8 cellular contexts compared by ENCODE assay signal in the genomic region with DNA sequence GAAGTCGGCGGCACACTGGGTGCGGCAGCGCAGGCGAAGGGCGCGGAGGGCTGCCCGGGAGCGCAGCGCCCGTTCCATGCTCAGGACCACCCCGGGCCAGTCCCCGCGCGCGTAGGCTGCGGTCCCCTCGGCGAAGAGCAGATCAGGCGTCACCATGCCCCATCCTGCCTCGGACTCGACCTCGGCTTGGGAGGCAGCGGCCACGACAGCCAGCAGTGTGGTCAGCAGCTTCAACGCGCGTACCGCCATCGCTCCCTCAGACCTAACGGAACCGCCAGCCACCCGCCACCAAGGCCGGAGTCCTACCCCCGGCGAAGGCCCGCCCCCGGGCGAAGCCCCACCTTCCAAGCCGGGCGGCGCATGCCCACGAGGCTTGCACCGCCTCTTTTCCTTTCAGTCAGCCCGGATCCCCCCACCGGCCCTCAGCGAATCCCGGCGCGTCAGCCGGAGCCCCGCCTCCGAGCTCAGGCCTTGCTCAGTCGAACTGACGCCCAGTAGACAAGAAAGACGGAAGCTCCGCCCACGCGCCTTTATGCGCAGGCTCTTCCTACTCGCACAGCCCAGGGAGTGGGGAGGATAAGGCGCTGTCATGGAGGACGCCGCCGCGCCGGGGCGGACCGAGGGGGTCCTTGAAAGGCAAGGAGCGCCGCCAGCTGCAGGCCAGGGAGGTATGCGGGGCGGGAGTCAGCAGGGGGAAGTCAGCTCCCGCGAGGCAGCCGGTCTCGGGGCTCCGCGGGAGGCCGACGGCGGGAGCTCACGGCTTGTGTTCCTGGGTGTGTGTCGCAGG.
DNase-seq lines count a peak whose midpoint lies in the region; ATAC-seq lines count a peak whose summit lies in the region.

A gene (plus strand): TSS at position 527 of the 787 bp plus-strand sequence. CDS start 63 bp downstream, at position 590.
A gene with protein sequence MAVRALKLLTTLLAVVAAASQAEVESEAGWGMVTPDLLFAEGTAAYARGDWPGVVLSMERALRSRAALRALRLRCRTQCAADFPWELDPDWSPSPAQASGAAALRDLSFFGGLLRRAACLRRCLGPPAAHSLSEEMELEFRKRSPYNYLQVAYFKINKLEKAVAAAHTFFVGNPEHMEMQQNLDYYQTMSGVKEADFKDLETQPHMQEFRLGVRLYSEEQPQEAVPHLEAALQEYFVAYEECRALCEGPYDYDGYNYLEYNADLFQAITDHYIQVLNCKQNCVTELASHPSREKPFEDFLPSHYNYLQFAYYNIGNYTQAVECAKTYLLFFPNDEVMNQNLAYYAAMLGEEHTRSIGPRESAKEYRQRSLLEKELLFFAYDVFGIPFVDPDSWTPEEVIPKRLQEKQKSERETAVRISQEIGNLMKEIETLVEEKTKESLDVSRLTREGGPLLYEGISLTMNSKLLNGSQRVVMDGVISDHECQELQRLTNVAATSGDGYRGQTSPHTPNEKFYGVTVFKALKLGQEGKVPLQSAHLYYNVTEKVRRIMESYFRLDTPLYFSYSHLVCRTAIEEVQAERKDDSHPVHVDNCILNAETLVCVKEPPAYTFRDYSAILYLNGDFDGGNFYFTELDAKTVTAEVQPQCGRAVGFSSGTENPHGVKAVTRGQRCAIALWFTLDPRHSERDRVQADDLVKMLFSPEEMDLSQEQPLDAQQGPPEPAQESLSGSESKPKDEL (minus strand): TSS at position 306 of the 787 bp plus-strand sequence. CDS start 57 bp downstream, at position 249.

- DNase-seq in GM19240 (ENCODE audit: insufficient read length, low spot score) (peak; percentile 83), NCI-H524 (lab: John Stamatoyannopoulos, UW) (peak; percentile 97 to 99), kidney tubule cell (ENCODE audit: low spot score) (peak; percentile 99)
- peak; percentile 99 to 100 for DNase-seq in activated CD4-positive, alpha-beta T cell treated with anti-CD3 and anti-CD28 coated beads for 4 hours
- DNase-seq in stimulated activated CD4-positive, alpha-beta T cell treated with anti-CD3 and anti-CD28 coated beads, Interleukin-1b, Interleukin-23, amount 100 ng/mL, for 1 hour (ENCODE audit: low read depth in 2 of 2) = peak; percentile 97 to 99

- H4K20me1 ChIP-seq in BLaER1 = peaks cover 41% of the 10 kb centered on the region

- peaks cover 53% of the 10 kb centered on the region for H3K4me1 ChIP-seq in BLaER1

- H3K9me3 ChIP-seq in BLaER1 = no peaks in the 10 kb centered on the region

- H3K27ac ChIP-seq in BLaER1 (peak within 1 kb of the TSS; percentile 86), cingulate gyrus (ENCODE audit: low read depth, low read length) (peak within 1 kb of the TSS; percentile 86)

- H3K4me2 ChIP-seq in BLaER1 = peak within 1 kb of the TSS; percentile 95

- no peaks in the 10 kb centered on the region for H3K27me3 ChIP-seq in BLaER1

- peaks cover 34% of the 10 kb centered on the region for H3K36me3 ChIP-seq in BLaER1

- peak within 1 kb of the TSS; percentile 94 for H3K9ac ChIP-seq in BLaER1

- peak; percentile 84 for ATAC-seq in HG03457 (IDR thresholded peaks at IDR 0.05; ENCODE audit: unreplicated experiment)

- peak within 1 kb of the TSS; percentile 98 for H3K4me3 ChIP-seq in BLaER1

Comparison
In these comparisons a context has a peak if more than half of its experiments do, and no peak if none do; other contexts are left out.
1. Peak in every context shown above with its lines: DNase-seq, ATAC-seq, H3K4me3 ChIP-seq and H3K27ac ChIP-seq.